Comparison of ENCODE assay signal across 1 cellular context in the genomic region with DNA sequence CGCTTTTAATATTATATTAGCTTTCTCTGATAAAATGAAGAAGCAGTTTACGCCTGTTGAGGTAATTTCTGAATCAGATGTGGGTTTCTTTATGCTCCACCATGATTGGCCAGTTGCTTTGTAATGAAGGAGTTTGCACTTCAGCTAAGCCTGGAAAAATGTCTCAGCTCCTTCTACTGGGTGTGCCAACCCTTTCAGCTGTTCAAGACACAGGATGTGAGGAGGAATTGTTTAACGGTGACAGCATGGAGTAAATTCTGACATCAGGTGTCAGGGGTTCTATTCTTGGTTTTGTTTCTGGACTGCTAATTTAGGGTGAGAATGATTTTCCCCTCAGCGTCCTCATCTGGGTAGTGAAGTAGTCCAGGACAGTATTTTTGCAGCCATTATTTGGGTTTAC.
TF ChIP-seq lines count a peak whose summit lies in the region.

No MANE protein-coding gene starts in this region.

TF ChIP-seq in A549, 52 proteins besides CTCF, POLR2A, EP300 and RAD21 (continued from another document):
- TF ChIP-seq, protein P1, sequence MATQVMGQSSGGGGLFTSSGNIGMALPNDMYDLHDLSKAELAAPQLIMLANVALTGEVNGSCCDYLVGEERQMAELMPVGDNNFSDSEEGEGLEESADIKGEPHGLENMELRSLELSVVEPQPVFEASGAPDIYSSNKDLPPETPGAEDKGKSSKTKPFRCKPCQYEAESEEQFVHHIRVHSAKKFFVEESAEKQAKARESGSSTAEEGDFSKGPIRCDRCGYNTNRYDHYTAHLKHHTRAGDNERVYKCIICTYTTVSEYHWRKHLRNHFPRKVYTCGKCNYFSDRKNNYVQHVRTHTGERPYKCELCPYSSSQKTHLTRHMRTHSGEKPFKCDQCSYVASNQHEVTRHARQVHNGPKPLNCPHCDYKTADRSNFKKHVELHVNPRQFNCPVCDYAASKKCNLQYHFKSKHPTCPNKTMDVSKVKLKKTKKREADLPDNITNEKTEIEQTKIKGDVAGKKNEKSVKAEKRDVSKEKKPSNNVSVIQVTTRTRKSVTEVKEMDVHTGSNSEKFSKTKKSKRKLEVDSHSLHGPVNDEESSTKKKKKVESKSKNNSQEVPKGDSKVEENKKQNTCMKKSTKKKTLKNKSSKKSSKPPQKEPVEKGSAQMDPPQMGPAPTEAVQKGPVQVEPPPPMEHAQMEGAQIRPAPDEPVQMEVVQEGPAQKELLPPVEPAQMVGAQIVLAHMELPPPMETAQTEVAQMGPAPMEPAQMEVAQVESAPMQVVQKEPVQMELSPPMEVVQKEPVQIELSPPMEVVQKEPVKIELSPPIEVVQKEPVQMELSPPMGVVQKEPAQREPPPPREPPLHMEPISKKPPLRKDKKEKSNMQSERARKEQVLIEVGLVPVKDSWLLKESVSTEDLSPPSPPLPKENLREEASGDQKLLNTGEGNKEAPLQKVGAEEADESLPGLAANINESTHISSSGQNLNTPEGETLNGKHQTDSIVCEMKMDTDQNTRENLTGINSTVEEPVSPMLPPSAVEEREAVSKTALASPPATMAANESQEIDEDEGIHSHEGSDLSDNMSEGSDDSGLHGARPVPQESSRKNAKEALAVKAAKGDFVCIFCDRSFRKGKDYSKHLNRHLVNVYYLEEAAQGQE (IDR thresholded peaks at IDR 0.05): no peak
- no peak for TF ChIP-seq KDM5A (IDR thresholded peaks at IDR 0.05)
- TF ChIP-seq ZC3H11A (IDR thresholded peaks at IDR 0.05): no peak
- no peak for TF ChIP-seq RARB (CRISPR knock-in tag; IDR thresholded peaks at IDR 0.05)
- TF ChIP-seq FOSB (CRISPR knock-in tag; IDR thresholded peaks at IDR 0.05): no peak
- TF ChIP-seq CEBPB (IDR thresholded peaks at IDR 0.05): no peak
- TF ChIP-seq RNF2 (IDR thresholded peaks at IDR 0.05; ENCODE audit: borderline replicate concordance, low read depth): no peak
